In genomic region chr22:44091021-44091721, GRCh38 we compare ENCODE assay signal across 8 cellular contexts.
DNase-seq lines count a peak whose midpoint lies in the region; ATAC-seq and TF ChIP-seq lines count a peak whose summit lies in the region.

No MANE protein-coding gene starts in this region.

- ATAC-seq in Right ventricle myocardium inferior (no peak), left ventricle myocardium superior (no peak), foreskin keratinocyte (no peak)
- ATAC-seq in stimulated activated naive CD8-positive, alpha-beta T cell treated with anti-CD3 and anti-CD28 coated beads, Interleukin-15, Interleukin-2, amounts not matched to agents 100 U/mL and 50 U/mL, for 24 hours = peak; percentile 91

- 0 out of 2 replicates have a peak, but pooled peaks have one; percentile 17 for TF ChIP-seq CTCF in VCaP (conservative IDR thresholded peaks at IDR 0.05)
- peak; percentile 38 for TF ChIP-seq CTCF in foreskin keratinocyte (conservative IDR thresholded peaks at IDR 0.05)

- H3K27me3 ChIP-seq in foreskin keratinocyte = peaks cover 13% of the 10 kb centered on the region

- H3K27ac ChIP-seq in VCaP (no peak overlapping the region), foreskin keratinocyte (no peak overlapping the region)

- H3K4me1 ChIP-seq in foreskin keratinocyte = peaks cover 5% of the 10 kb centered on the region

- intact Hi-C loops in Right ventricle myocardium inferior (cut with DNase I) = no loop called here
- intact Hi-C loops in left ventricle myocardium superior (cut with micrococcal nuclease) = no loop called here

- peak; percentile 30 for DNase-seq in Right ventricle myocardium inferior (ENCODE audit: missing footprints)
- DNase-seq in left ventricle myocardium superior = no peak
- DNase-seq in foreskin keratinocyte = no peak
- peak; percentile 42 for DNase-seq in stimulated activated naive CD8-positive, alpha-beta T cell treated with anti-CD3 and anti-CD28 coated beads, Interleukin-15, Interleukin-2, amounts not matched to agents 100 U/mL and 50 U/mL, for 24 hours
- DNase-seq in NCI-H774 (lab: John Stamatoyannopoulos, UW) = no peak
- no peak for DNase-seq in NCI-H524 treated with DMSO at 0.1 percent for 48 hours (lab: John Stamatoyannopoulos, UW)
- no peak for DNase-seq in NCI-H2107 treated with DMSO at 0.1 percent for 48 hours (lab: John Stamatoyannopoulos, UW; ENCODE audit: unreplicated experiment)

Comparison
In these comparisons a context has a peak if more than half of its experiments do, and no peak if none do; other contexts are left out.
1. DNase-seq: peak in Right ventricle myocardium inferior (single experiment) and stimulated activated naive CD8-positive, alpha-beta T cell treated with anti-CD3 and anti-CD28 coated beads, Interleukin-15, Interleukin-2, amounts not matched to agents 100 U/mL and 50 U/mL, for 24 hours (single experiment); none in left ventricle myocardium superior (single experiment), foreskin keratinocyte (0 of 2), NCI-H774 (single experiment), NCI-H524 treated with DMSO at 0.1 percent for 48 hours (single experiment) and NCI-H2107 treated with DMSO at 0.1 percent for 48 hours (single experiment).